Comparison of ENCODE assay signal across 11 cellular contexts in genomic region chr3:99637041-99637380, GRCh38. TPM values are rescaled to one million over a fixed set of nuclear protein-coding genes. Genes with fewer than 3 reads are reported as not detected.
DNase-seq lines count a peak whose midpoint lies in the region; TF ChIP-seq lines count a peak whose summit lies in the region.
"Had no signal": no experiment of that assay in that cellular context is flagged by ENCODE, and none has a peak within 500 bp of the region (broad histone marks: within the 10 kb centered on the region; RNA-seq: fewer than 3 reads in every experiment).

No MANE protein-coding gene starts in this region.

- peak overlapping the region; percentile 82 for H2AFZ ChIP-seq in smooth muscle cell (ENCODE audit: low read depth)

- H3K36me3 Mint-ChIP-seq in MCF 10A (ENCODE audit: insufficient read depth, unreplicated experiment): no peaks in the 10 kb centered on the region

- peak overlapping the region; percentile 92 for H3K4me2 ChIP-seq in smooth muscle cell

- DNase-seq in HK-2 (ENCODE audit: unreplicated experiment) (peak; percentile 36), MCF 10A (ENCODE audit: unreplicated experiment) (peak; percentile 79), smooth muscle cell (lab: John Stamatoyannopoulos, UW; ENCODE audit: unreplicated experiment) (no peak), substantia nigra (lab: John Stamatoyannopoulos, UW) (no peak), midbrain (lab: John Stamatoyannopoulos, UW) (no peak), cortex of kidney (lab: John Stamatoyannopoulos, UW) (no peak), amniotic stem cell (lab: John Stamatoyannopoulos, UW) (no peak)
- DNase-seq: NCI-H1694 had no signal

- CTCF ChIA-PET in MCF 10A (lab: Yijun Ruan, JAX): interaction anchor here (0.6 to 17.3 kb wide), 14 partner anchors 8 to 1004 kb away, joined by 3 to 209 read pairs (median 3); no protein-coding TSS in a partner anchor

- H3K4me3 ChIP-seq in iPS-18c (ENCODE audit: insufficient read depth, low read depth, low read length): peak overlapping the region; percentile 50; the same call in 1 of the 2 replicates
- H3K4me3 ChIP-seq in smooth muscle cell: peak overlapping the region; percentile 52

- TF ChIP-seq CTCF in MCF 10A (IDR thresholded peaks at IDR 0.05; ENCODE audit: unreplicated experiment): peak; percentile 12
- TF ChIP-seq CTCF in smooth muscle cell (IDR thresholded peaks at IDR 0.05; ENCODE audit: borderline replicate concordance, insufficient read depth, poor library complexity, severe bottlenecking): no peak

- H3K4me1 Mint-ChIP-seq in MCF 10A (ENCODE audit: insufficient read depth, unreplicated experiment): peaks cover 53% of the 10 kb centered on the region

- H3K9me3 Mint-ChIP-seq in MCF 10A (ENCODE audit: unreplicated experiment): no peaks in the 10 kb centered on the region
- H3K9me3 Mint-ChIP-seq: central memory CD8-positive, alpha-beta T cell had no signal

- H4K20me1 ChIP-seq in smooth muscle cell (ENCODE audit: low read depth): no peaks in the 10 kb centered on the region

- no peaks in the 10 kb centered on the region for H3K9me3 ChIP-seq in iPS-18c (ENCODE audit: control insufficient read depth, insufficient read depth, low read length)
- H3K9me3 ChIP-seq in smooth muscle cell (replicated peaks; ENCODE audit: low read depth): no peaks in the 10 kb centered on the region

- peak overlapping the region; percentile 41 for H3K9ac ChIP-seq in smooth muscle cell (ENCODE audit: low read depth)

- H3F3A ChIP-seq in smooth muscle cell (ENCODE audit: low read depth): peaks cover 7% of the 10 kb centered on the region

- BruUV-seq in MCF 10A (replicated peaks; lab: Mats Ljungman, UMichigan): no TSS peak

- peaks cover 26% of the 10 kb centered on the region for H3K27me3 ChIP-seq in smooth muscle cell (ENCODE audit: low read depth)

- H3K4me1 ChIP-seq in smooth muscle cell (ENCODE audit: low read depth): peaks cover 13% of the 10 kb centered on the region

- no peaks in the 10 kb centered on the region for H3K27me3 Mint-ChIP-seq in MCF 10A (ENCODE audit: insufficient read depth, unreplicated experiment)

- WGBS in smooth muscle cell (ENCODE audit: low lambda C conversion rate): 8% methylated on average over 6 of the region's 6 CpGs

- peak overlapping the region; percentile 85 for H3K4me3 Mint-ChIP-seq in MCF 10A (ENCODE audit: unreplicated experiment)
- H3K4me3 Mint-ChIP-seq: central memory CD8-positive, alpha-beta T cell had no signal

- POLR2A ChIA-PET in MCF 10A (lab: Yijun Ruan, JAX): interaction anchor here (1.0 to 6.3 kb wide), 15 partner anchors 12 to 528 kb away, joined by 3 to 47 read pairs (median 4); no protein-coding TSS in a partner anchor

- no peaks in the 10 kb centered on the region for H3K36me3 ChIP-seq in smooth muscle cell (ENCODE audit: low read depth)

- H3K27ac ChIP-seq in smooth muscle cell (ENCODE audit: low read depth): peak overlapping the region; percentile 80
- no peak overlapping the region for H3K27ac ChIP-seq in substantia nigra (ENCODE audit: low read depth, low read length, poor library complexity, severe bottlenecking)

- intact Hi-C loops in MCF 10A (cut with micrococcal nuclease): loop anchor here (1.0 to 5.0 kb wide), 6 partner anchors 50 to 615 kb away; no protein-coding TSS in a partner anchor

- peak overlapping the region; percentile 86 for H3K27ac Mint-ChIP-seq in MCF 10A (ENCODE audit: low read depth, unreplicated experiment)

- H3K79me2 ChIP-seq in smooth muscle cell (ENCODE audit: low read depth): no peaks in the 10 kb centered on the region

RNA-seq across cellular contexts. Expression of gene COL8A1, which starts 1.4 kb away (rescaled TPM):
- total RNA-seq in MCF 10A (2022) (29.1 and 112 TPM in 2 replicates), smooth muscle cell (8.2 and 17.1 TPM in 2 replicates)
- polyA plus RNA-seq in smooth muscle cell: 7.9 and 9.3 TPM in 2 replicates
- total RNA-seq: T-helper 2 cell treated with Interferon-gamma antibody and Interleukin-4, amounts not matched to agents 100 ng/mL and 5 ng/mL, for 36 hours had no signal

Comparison
In these comparisons a context has a peak if more than half of its experiments do, and no peak if none do; other contexts are left out.
1. DNase-seq: peak in HK-2 (single experiment) and MCF 10A (single experiment); none in smooth muscle cell (single experiment), substantia nigra (0 of 49), midbrain (single experiment), cortex of kidney (single experiment) and amniotic stem cell (single experiment).